ENCODE assay signal across 8 cellular contexts in the genomic region with DNA sequence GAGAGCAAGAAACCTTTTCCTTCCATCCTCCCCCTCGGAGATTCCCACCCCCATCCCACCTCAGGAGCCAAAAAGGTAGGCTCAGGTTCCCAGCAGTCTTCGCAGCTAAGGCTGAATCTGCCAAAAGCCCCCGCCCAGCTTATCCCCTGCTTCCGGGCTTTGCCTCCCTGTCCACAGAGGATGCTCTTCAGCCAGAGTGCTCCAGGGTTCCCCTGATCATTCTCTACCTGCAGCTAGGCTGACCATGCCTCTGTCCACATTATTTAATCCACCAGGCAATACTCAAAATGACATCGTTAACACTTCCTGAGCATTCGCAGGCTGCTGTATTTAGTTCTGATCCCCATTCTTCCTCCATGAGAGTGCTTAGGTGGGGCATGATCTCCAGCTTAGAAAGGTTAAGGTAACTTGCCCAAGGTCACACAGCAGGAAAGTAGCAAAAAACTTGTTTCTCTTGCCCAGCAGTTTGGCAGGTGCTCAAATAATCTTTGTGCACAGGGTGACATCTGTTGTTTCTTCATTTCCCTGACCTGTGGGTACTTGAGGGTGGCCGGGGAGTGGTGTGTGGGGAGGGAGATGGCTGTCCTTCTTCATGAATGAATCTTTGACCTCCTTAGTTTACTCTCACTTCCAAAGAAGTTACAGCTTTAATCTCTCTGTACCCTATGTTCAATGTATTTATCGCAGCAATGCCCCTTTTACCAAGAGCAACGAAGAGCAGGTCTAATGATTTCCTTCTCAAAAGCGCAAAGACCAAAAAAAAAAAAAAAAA. TPM values are rescaled to one million over a fixed set of nuclear protein-coding genes. Genes with fewer than 3 reads are reported as not detected.
DNase-seq lines count a peak whose midpoint lies in the region; TF ChIP-seq lines count a peak whose summit lies in the region.

No MANE protein-coding gene starts in this region.

- H3K4me3 ChIP-seq in GM12865 (ENCODE audit: low read depth, low read length) (peak overlapping the region; percentile 28), iPS-20b (ENCODE audit: low read length) (peak overlapping the region; percentile 77), stomach (peak overlapping the region; percentile 81 to 97 (median 96))

- H3K27me3 Mint-ChIP-seq in activated CD4-positive, alpha-beta memory T cell treated with anti-CD3 and anti-CD28 coated beads, Interleukin-2, amount 10 ng/mL, durations not matched to agents 7 days and 5 days, result peaks cover 9% of the 10 kb centered on the region

- no peaks in the 10 kb centered on the region; the same call in 1 of the 2 replicates for H3K27me3 ChIP-seq in iPS-20b (ENCODE audit: insufficient read depth, low read length)
- no peaks in the 10 kb centered on the region for H3K27me3 ChIP-seq in stomach

- no peak for TF ChIP-seq EP300 in stomach (IDR thresholded peaks at IDR 0.05)

- H3K4me3 Mint-ChIP-seq in activated CD4-positive, alpha-beta memory T cell treated with anti-CD3 and anti-CD28 coated beads, Interleukin-2, amount 10 ng/mL, durations not matched to agents 7 days and 5 days, result peak overlapping the region; percentile 74

- intact Hi-C loops in stomach (cut with DNase I; ENCODE audit: low total_unique reads), result no loop called here

- POLR2A ChIA-PET in activated CD4-positive, alpha-beta memory T cell treated with anti-CD3 and anti-CD28 coated beads, Interleukin-2, amount 10 ng/mL, durations not matched to agents 7 days and 5 days (lab: Charles Lee), result interaction anchor here (0.7 to 22.2 kb wide), 13 partner anchors 9 to 42 kb away, joined by 3 to 463 read pairs (median 3); a partner anchor contains a TSS

- peak overlapping the region; percentile 11 for H3K27ac Mint-ChIP-seq in activated CD4-positive, alpha-beta memory T cell treated with anti-CD3 and anti-CD28 coated beads, Interleukin-2, amount 10 ng/mL, durations not matched to agents 7 days and 5 days

- TF ChIP-seq POLR2A in stomach (IDR thresholded peaks at IDR 0.05), result no peak

- peaks cover 16% of the 10 kb centered on the region for H3K4me1 ChIP-seq in iPS-20b (ENCODE audit: insufficient read depth, low read length)
- peaks cover 17 to 50% (median 44%) of the 10 kb centered on the region in 4 donors for H3K4me1 ChIP-seq in stomach

- no peaks in the 10 kb centered on the region for H3K9me3 Mint-ChIP-seq in activated CD4-positive, alpha-beta memory T cell treated with anti-CD3 and anti-CD28 coated beads, Interleukin-2, amount 10 ng/mL, durations not matched to agents 7 days and 5 days

- no peaks in the 10 kb centered on the region for H3K9me3 ChIP-seq in iPS-20b (ENCODE audit: insufficient read depth, low read depth, low read length)
- no peaks in the 10 kb centered on the region for H3K9me3 ChIP-seq in stomach

- CTCF ChIA-PET in activated CD4-positive, alpha-beta memory T cell treated with anti-CD3 and anti-CD28 coated beads, Interleukin-2, amount 10 ng/mL, durations not matched to agents 7 days and 5 days (lab: Charles Lee), result interaction anchor here (0.6 to 1.7 kb wide), 4 partner anchors 14 to 96 kb away, joined by 3 to 7 read pairs (median 4); a partner anchor contains a TSS

- H3K9ac ChIP-seq in iPS-20b (ENCODE audit: low read depth, low read length), result peak overlapping the region; percentile 77; the same call in 1 of the 2 replicates

- peak overlapping the region; percentile 49 for H3K27ac ChIP-seq in iPS-20b (ENCODE audit: low read length)
- H3K27ac ChIP-seq in stomach, result peak overlapping the region; percentile 33 to 96 (median 93)

- 15 to 22% (median 19%) methylated on average over 10 of the region's 10 CpGs for WGBS in stomach, 5 donors

- 0 out of 2 replicates have a peak, but pooled peaks cover 5% of the 10 kb centered on the region for H3K36me3 ChIP-seq in iPS-20b (ENCODE audit: insufficient read depth, low read depth, low read length)
- peaks cover 0 to 14% (median 0%) of the 10 kb centered on the region in 4 donors for H3K36me3 ChIP-seq in stomach

- peaks cover 41% of the 10 kb centered on the region for H3K4me1 Mint-ChIP-seq in activated CD4-positive, alpha-beta memory T cell treated with anti-CD3 and anti-CD28 coated beads, Interleukin-2, amount 10 ng/mL, durations not matched to agents 7 days and 5 days

- TF ChIP-seq CTCF in GM12865 (IDR thresholded peaks at IDR 0.05; ENCODE audit: insufficient read depth, low read depth, low read length, missing control alignments) (no peak), stomach (IDR thresholded peaks at IDR 0.05) (no peak)

- H3K36me3 Mint-ChIP-seq in activated CD4-positive, alpha-beta memory T cell treated with anti-CD3 and anti-CD28 coated beads, Interleukin-2, amount 10 ng/mL, durations not matched to agents 7 days and 5 days (ENCODE audit: low read depth), result no peaks in the 10 kb centered on the region

- peak; percentile 37 for DNase-seq in 8988T
- no peak for DNase-seq in GM12865 (ENCODE audit: low read depth)
- no peak for DNase-seq in activated CD4-positive, alpha-beta memory T cell treated with anti-CD3 and anti-CD28 coated beads, Interleukin-2, amount 10 ng/mL, durations not matched to agents 7 days and 5 days
- DNase-seq in stomach, result no peak
- DNase-seq in pons (ENCODE audit: low spot score), result no peak
- no peak for DNase-seq in kidney glomerular epithelial cell (lab: John Stamatoyannopoulos, UW)
- DNase-seq in glomerular visceral epithelial cell (ENCODE audit: extremely low spot score), result no peak

RNA-seq across cellular contexts. Expression of a gene that starts 0.9 kb away (rescaled TPM):
- total RNA-seq in activated CD4-positive, alpha-beta memory T cell treated with anti-CD3 and anti-CD28 coated beads, Interleukin-2, amount 10 ng/mL, durations not matched to agents 7 days and 5 days, result 1 to 10 TPM; 7.0 TPM
- 10 to 100 TPM in 1 of 5 donors, 1 to 10 TPM in 4; 2.9 to 14.3 (median 6.7) TPM for total RNA-seq in stomach
- polyA plus RNA-seq in stomach, result 10 to 100 TPM in 1 of 3 donors, 1 to 10 TPM in 2; 5.4 to 11.5 (median 5.8) TPM

RNA-seq across cellular contexts. Expression of a gene that starts 40.0 kb away (rescaled TPM):
- 10 to 100 TPM; 58.3 to 61.1 TPM for total RNA-seq in activated CD4-positive, alpha-beta memory T cell treated with anti-CD3 and anti-CD28 coated beads, Interleukin-2, amount 10 ng/mL, durations not matched to agents 7 days and 5 days
- under 1 TPM in 2 of 5 donors, not detected in 3; 0.29 to 0.55 TPM for total RNA-seq in stomach
- under 1 TPM; 0.10 to 0.92 (median 0.31) TPM for polyA plus RNA-seq in stomach

RNA-seq across cellular contexts. Expression of a gene that starts 43.4 kb away (rescaled TPM):
- total RNA-seq in activated CD4-positive, alpha-beta memory T cell treated with anti-CD3 and anti-CD28 coated beads, Interleukin-2, amount 10 ng/mL, durations not matched to agents 7 days and 5 days, result 100 to 1,000 TPM; 329 to 334 TPM
- 100 to 1,000 TPM; 155 to 669 (median 198) TPM for total RNA-seq in stomach
- polyA plus RNA-seq in stomach, result 10 to 100 TPM; 32.5 to 49.9 (median 33.6) TPM

Comparison
In these comparisons a context has a peak if more than half of its experiments do, and no peak if none do; other contexts are left out.
1. H3K4me3 ChIP-seq: peak in every context shown above with its lines; median percentile 96 in stomach; 77 in iPS-20b; 28 in GM12865.
2. RNA of a gene that starts 40.0 kb away (total RNA-seq): 58.3 to 61.1 TPM in activated CD4-positive, alpha-beta memory T cell treated with anti-CD3 and anti-CD28 coated beads, Interleukin-2, amount 10 ng/mL, durations not matched to agents 7 days and 5 days; 0.29 to 0.55 TPM in stomach; every median in the first group is over 10 times any median in the second.